ENCODE assay signal across 18 cellular contexts in genomic region chr22:44312766-44313165, GRCh38. TPM values are rescaled to one million over a fixed set of nuclear protein-coding genes. Genes with fewer than 3 reads are reported as not detected.
DNase-seq lines count a peak whose midpoint lies in the region; ATAC-seq and TF ChIP-seq lines count a peak whose summit lies in the region.
"Had no signal": no experiment of that assay in that cellular context is flagged by ENCODE, and none has a peak within 500 bp of the region (broad histone marks: within the 10 kb centered on the region; RNA-seq: fewer than 3 reads in every experiment).

TSS of gene SHISAL1 (minus strand) at chr22:44312951. CDS start at chr22:44300945, 12,006 bp downstream.

- no TSS peak for BruUV-seq in IMR-90 (replicated peaks; lab: Mats Ljungman, UMichigan)

- intact Hi-C loops in IMR-90 (cut with micrococcal nuclease) = no loop called here

- no peaks in the 10 kb centered on the region for H3K36me3 ChIP-seq in IMR-90 (ENCODE audit: control insufficient read depth, insufficient read depth, low read length)
- H3K36me3 ChIP-seq in stomach smooth muscle (ENCODE audit: control insufficient read depth in 2 of 2, insufficient read depth in 2 of 2, low read length in 2 of 2) = no peaks in the 10 kb centered on the region
- H3K36me3 ChIP-seq: adrenal gland, BE2C, SJCRH30, upper lobe of right lung had no signal

- 86% methylated on average over 5 of the region's 12 CpGs; no CpG with 5 or more reads in 1 of the 2 experiments for WGBS in IMR-90 (ENCODE audit: extremely low coverage in 2 of 2, insufficient read length in 1 of 2), 2 experiments

- H3K56ac ChIP-seq in IMR-90 (ENCODE audit: extremely low read depth, insufficient read depth, low read length) = no peak within 1 kb of the TSS

- in situ Hi-C loops in IMR-90 (cut with MboI; ENCODE audit: low sequenced_read_pairs) = loop anchor here (10.0 kb wide), 1 partner anchor 312 kb away; no protein-coding TSS in a partner anchor

- TF ChIP-seq CTCF in IMR-90 (conservative IDR thresholded peaks at IDR 0.05; ENCODE audit: low read depth, low read length) (no peak), brain (conservative IDR thresholded peaks at IDR 0.05) (no peak)

- no peaks in the 10 kb centered on the region for H3K27me3 ChIP-seq in IMR-90 (ENCODE audit: control insufficient read depth, insufficient read depth, low read length)
- no peaks in the 10 kb centered on the region for H3K27me3 ChIP-seq in stomach smooth muscle (ENCODE audit: control insufficient read depth in 1 of 2, insufficient read depth in 2 of 2, low read length in 2 of 2)
- H3K27me3 ChIP-seq: adrenal gland, BE2C, upper lobe of right lung had no signal

- peak within 1 kb of the TSS; percentile 21 for H2AFZ ChIP-seq in IMR-90 (replicated peaks; ENCODE audit: low read length, poor library complexity)

- 0 out of 2 replicates have a peak within 1 kb of the TSS, but pooled peaks have one; percentile 17 for H3K14ac ChIP-seq in IMR-90 (replicated peaks; ENCODE audit: low read depth, low read length)

- H3K18ac ChIP-seq in IMR-90 (ENCODE audit: low read depth, low read length) = 0 out of 2 replicates have a peak within 1 kb of the TSS, but pooled peaks have one; percentile 42

- no peak within 1 kb of the TSS for H3K4me3 ChIP-seq in IMR-90 (ENCODE audit: insufficient read depth, low read depth, low read length)
- peak within 1 kb of the TSS; percentile 52 to 65 for H3K4me3 ChIP-seq in stomach smooth muscle (ENCODE audit: low read length in 2 of 2)
- H3K4me3 ChIP-seq: adrenal gland, SJCRH30, upper lobe of right lung had no signal

- no peaks in the 10 kb centered on the region for H4K20me1 ChIP-seq in IMR-90 (ENCODE audit: insufficient read depth, low read length)

- no peak within 1 kb of the TSS for H3K23ac ChIP-seq in IMR-90 (ENCODE audit: low read depth, low read length)

- no peak within 1 kb of the TSS; a peak in 1 of 4 replicates for H4K8ac ChIP-seq in IMR-90 (ENCODE audit: low read depth in 2 of 2, low read length in 2 of 2)

- no peak for TF ChIP-seq POLR2A in IMR-90 (IDR thresholded peaks at IDR 0.05; ENCODE audit: low read depth, low read length)

- DNase-seq in IMR-90 = peak; percentile 22
- DNase-seq in iris pigment epithelial cell (ENCODE audit: low read depth) = peak; percentile 10
- no peak for DNase-seq in GDM1 (lab: John Stamatoyannopoulos, UW)
- DNase-seq in stimulated activated CD4-positive, alpha-beta T cell treated with anti-CD3 and anti-CD28 coated beads, Interleukin-4, amount 100 ng/mL, for 24 hours = no peak
- no peak for DNase-seq in amygdala (lab: John Stamatoyannopoulos, UW)
- DNase-seq: activated CD4-positive, alpha-beta T cell treated with anti-CD3 and anti-CD28 coated beads, Interleukin-2, amount 50 U/mL, for 48 hours; adrenal gland; BE2C; DMS 273 treated with DMSO at 0.1 percent for 48 hours; NCI-H1092; NCI-H2171 treated with DMSO at 0.1 percent for 48 hours; SJCRH30; upper lobe of right lung had no signal

- no peak within 1 kb of the TSS for H4K91ac ChIP-seq in IMR-90 (ENCODE audit: insufficient read depth, low read depth, low read length)

- peaks cover 16% of the 10 kb centered on the region for H3K27me3 Mint-ChIP-seq in brain
- H3K27me3 Mint-ChIP-seq: dendritic cell treated with granulocyte-macrophage colony-stimulating factor and Interleukin-4, amounts not matched to agents 40 ng/mL and 50 ng/mL, for 4 days had no signal

- H3K79me1 ChIP-seq in IMR-90 (ENCODE audit: low read depth in 1 of 2, low read length in 2 of 2) = no peaks in the 10 kb centered on the region

- peak within 1 kb of the TSS; percentile 38; the same call in 1 of the 2 replicates for H4K5ac ChIP-seq in IMR-90 (ENCODE audit: low read depth, low read length)

- ATAC-seq in IMR-90 (ENCODE audit: low read depth) = no peak
- ATAC-seq: HepG2; stimulated activated effector memory CD8-positive, alpha-beta T cell treated with anti-CD3 and anti-CD28 coated beads, Interleukin-12 subunit alpha, Interleukin-12 subunit beta, amount 100 ng/mL, for 72 hours; upper lobe of right lung had no signal

- peak within 1 kb of the TSS; percentile 51 for H3K4ac ChIP-seq in IMR-90 (ENCODE audit: low read depth, low read length)

- H2BK120ac ChIP-seq in IMR-90 (ENCODE audit: low read depth, low read length) = no peak within 1 kb of the TSS; the same call in 1 of the 2 replicates

- peaks cover 21% of the 10 kb centered on the region; the same call in 1 of the 2 replicates for H3K9me1 ChIP-seq in IMR-90 (ENCODE audit: insufficient read depth, low read length)

- CTCF ChIA-PET in IMR-90 (lab: Yijun Ruan, JAX) = no interaction called here

- peaks cover 18% of the 10 kb centered on the region for H3K4me1 ChIP-seq in IMR-90 (ENCODE audit: control insufficient read depth, insufficient read depth, low read length)
- peaks cover 70% of the 10 kb centered on the region for H3K4me1 ChIP-seq in stomach smooth muscle (ENCODE audit: control insufficient read depth, insufficient read depth, low read length)
- H3K4me1 ChIP-seq: adrenal gland, upper lobe of right lung had no signal

- POLR2A ChIA-PET in IMR-90 (lab: Charles Lee; ENCODE audit: unreplicated experiment) = no interaction called here

- H3K9ac ChIP-seq in IMR-90 (ENCODE audit: low read depth, low read length) (no peak within 1 kb of the TSS), stomach smooth muscle (ENCODE audit: low read length in 2 of 2) (peak within 1 kb of the TSS; percentile 36 to 80)

- no peaks in the 10 kb centered on the region for H3K9me3 Mint-ChIP-seq in brain
- H3K9me3 Mint-ChIP-seq: dendritic cell treated with granulocyte-macrophage colony-stimulating factor and Interleukin-4, amounts not matched to agents 40 ng/mL and 50 ng/mL, for 4 days; stimulated activated effector memory CD8-positive, alpha-beta T cell treated with anti-CD3 and anti-CD28 coated beads, Interleukin-12 subunit alpha, Interleukin-12 subunit beta, amount 100 ng/mL, for 72 hours had no signal

- peak within 1 kb of the TSS; percentile 43; the same call in 1 of the 2 replicates for H3K4me2 ChIP-seq in IMR-90 (ENCODE audit: low read depth, low read length)

- H3K4me1 Mint-ChIP-seq in brain = peaks cover 33% of the 10 kb centered on the region

- H3K27ac ChIP-seq in IMR-90 (ENCODE audit: insufficient read depth, low read length) (no peak within 1 kb of the TSS), stomach smooth muscle (ENCODE audit: low read length) (peak within 1 kb of the TSS; percentile 90)
- H3K27ac ChIP-seq: adrenal gland, SJCRH30, upper lobe of right lung had no signal

- dilution Hi-C loops in IMR-90 (cut with HindIII; ENCODE audit: low sequenced_read_pairs, unreplicated experiment) = no loop called here

- H2AK9ac ChIP-seq in IMR-90 (replicated peaks; ENCODE audit: low read depth, low read length, poor library complexity) = peak within 1 kb of the TSS; percentile 20

- no peak within 1 kb of the TSS for H3K27ac Mint-ChIP-seq in brain
- H3K27ac Mint-ChIP-seq: dendritic cell treated with granulocyte-macrophage colony-stimulating factor and Interleukin-4, amounts not matched to agents 40 ng/mL and 50 ng/mL, for 4 days had no signal

- no peak within 1 kb of the TSS; the same call in 2 of the 3 replicates for H2BK15ac ChIP-seq in IMR-90 (ENCODE audit: low read depth, low read length)

- no peaks in the 10 kb centered on the region for H3K36me3 Mint-ChIP-seq in brain
- H3K36me3 Mint-ChIP-seq: stimulated activated effector memory CD8-positive, alpha-beta T cell treated with anti-CD3 and anti-CD28 coated beads, Interleukin-12 subunit alpha, Interleukin-12 subunit beta, amount 100 ng/mL, for 72 hours had no signal

- no peak within 1 kb of the TSS; the same call in 1 of the 2 replicates for H2AK5ac ChIP-seq in IMR-90 (ENCODE audit: low read depth, low read length)

- H2BK5ac ChIP-seq in IMR-90 (ENCODE audit: low read depth, low read length, poor library complexity, severe bottlenecking) = no peak within 1 kb of the TSS

- no peak within 1 kb of the TSS for H3K4me3 Mint-ChIP-seq in brain
- H3K4me3 Mint-ChIP-seq: dendritic cell treated with granulocyte-macrophage colony-stimulating factor and Interleukin-4, amounts not matched to agents 40 ng/mL and 50 ng/mL, for 4 days had no signal

- H2BK20ac ChIP-seq in IMR-90 (ENCODE audit: low read depth, low read length) = no peak within 1 kb of the TSS

- H3K9me3 ChIP-seq in IMR-90 (ENCODE audit: control insufficient read depth, insufficient read depth, low read length) (no peaks in the 10 kb centered on the region), stomach smooth muscle (ENCODE audit: control insufficient read depth in 2 of 2, low read length in 2 of 2) (no peaks in the 10 kb centered on the region)
- H3K9me3 ChIP-seq: adrenal gland, BE2C, SJCRH30, upper lobe of right lung had no signal

- no peak for TF ChIP-seq RAD21 in IMR-90 (IDR thresholded peaks at IDR 0.05; ENCODE audit: low read length)

TF ChIP-seq in IMR-90, 13 proteins besides CTCF, POLR2A, EP300 and RAD21:
- no peak for TF ChIP-seq BHLHE40 (IDR thresholded peaks at IDR 0.05; ENCODE audit: low read depth, low read length)
- no peak for TF ChIP-seq USF2 (IDR thresholded peaks at IDR 0.05; ENCODE audit: low read depth, low read length)
- TF ChIP-seq MAFK (IDR thresholded peaks at IDR 0.05; ENCODE audit: low read depth, low read length) = 0 out of 2 replicates have a peak, but pooled peaks have one; percentile 4
- no peak for TF ChIP-seq MAZ (IDR thresholded peaks at IDR 0.05; ENCODE audit: borderline replicate concordance, low read depth, low read length)
- no peak for TF ChIP-seq RCOR1 (IDR thresholded peaks at IDR 0.05; ENCODE audit: insufficient replicate concordance, low read length)
- no peak for TF ChIP-seq NFE2L2 (IDR thresholded peaks at IDR 0.05; ENCODE audit: low read depth, low read length)
- TF ChIP-seq SMC3 (IDR thresholded peaks at IDR 0.05; ENCODE audit: low read depth, low read length) = no peak

RNA-seq across cellular contexts. Expression of gene SHISAL1, which starts in this region (rescaled TPM):
- total RNA-seq in IMR-90 (2012; rRNA removed) = 1.1 and 1.4 TPM in 2 replicates
- polyA plus RNA-seq in IMR-90 (2012; rRNA removed) (0.83 and 1.0 TPM in 2 replicates), brain (ENCODE audit: insufficient read depth, low read depth, low replicate concordance) (22.9 TPM)
- 0.36 and 0.56 TPM in 2 replicates for polyA plus RNA-seq in IMR-90 (2012; cell fraction: cytosol; rRNA removed)
- 0.84 and 1.00 TPM in 2 replicates for polyA plus RNA-seq in IMR-90 (2012; cell fraction: nucleus; rRNA removed; ENCODE audit: low replicate concordance)
- total RNA-seq: HepG2, SJCRH30 had no signal
- polyA plus RNA-seq: HepG2 had no signal

Comparison
In these comparisons a context has a peak if more than half of its experiments do, and no peak if none do; other contexts are left out.
1. RNA of gene SHISAL1 (polyA plus RNA-seq): 22.9 TPM in brain (single experiment); 0.36 to 1.0 TPM in IMR-90; every median in the first group is over 10 times any median in the second.
2. DNase-seq: peak in IMR-90 (single experiment) and iris pigment epithelial cell (single experiment); none in GDM1 (single experiment), stimulated activated CD4-positive, alpha-beta T cell treated with anti-CD3 and anti-CD28 coated beads, Interleukin-4, amount 100 ng/mL, for 24 hours (single experiment) and amygdala (0 of 56).